Comparison of ENCODE assay signal across 19 cellular contexts in the genomic region with DNA sequence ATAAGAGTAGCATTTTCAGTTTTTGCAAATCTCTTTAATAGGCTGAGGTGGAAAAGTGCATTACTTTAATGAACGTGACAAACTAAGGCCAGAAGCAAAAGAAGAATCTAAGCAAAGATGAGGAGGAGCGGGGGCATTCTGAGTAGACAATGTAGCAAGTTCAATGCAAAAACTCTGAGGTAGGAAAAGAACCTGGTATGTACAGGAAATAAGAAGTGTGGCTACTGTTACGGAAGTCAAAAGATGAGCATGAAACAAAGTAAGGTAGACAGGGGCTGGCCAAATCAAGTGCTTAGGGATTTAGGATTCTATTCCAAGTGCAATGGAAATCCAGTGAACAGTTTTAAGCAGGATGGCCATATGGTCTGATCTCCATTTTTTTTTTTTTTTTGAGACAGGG.
DNase-seq lines count a peak whose midpoint lies in the region; ATAC-seq and TF ChIP-seq lines count a peak whose summit lies in the region.
"Had no signal": no experiment of that assay in that cellular context is flagged by ENCODE, and none has a peak within 500 bp of the region (broad histone marks: within the 10 kb centered on the region; RNA-seq: fewer than 3 reads in every experiment).

No MANE protein-coding gene starts in this region.

- peaks cover 22% of the 10 kb centered on the region for H3K4me1 ChIP-seq in CD8-positive, alpha-beta T cell (ENCODE audit: insufficient read depth, low read length)
- H3K4me1 ChIP-seq in naive thymus-derived CD4-positive, alpha-beta T cell (ENCODE audit: control insufficient read depth in 2 of 2, insufficient read depth in 2 of 2, low read length in 2 of 2), result peaks cover 12 to 20% of the 10 kb centered on the region in 2 donors

- intact Hi-C loops in CD8-positive, alpha-beta T cell (cut with DNase I, micrococcal nuclease), result no loop called here
- intact Hi-C loops in naive thymus-derived CD4-positive, alpha-beta T cell (cut with micrococcal nuclease), result no loop called here

- no peaks in the 10 kb centered on the region for H3K27me3 ChIP-seq in CD8-positive, alpha-beta T cell (ENCODE audit: insufficient read depth, low read length)
- no peaks in the 10 kb centered on the region for H3K27me3 ChIP-seq in naive thymus-derived CD4-positive, alpha-beta T cell (ENCODE audit: control insufficient read depth in 2 of 2, insufficient read depth in 2 of 2, low read length in 2 of 2)

- H3K9me3 Mint-ChIP-seq in CD8-positive, alpha-beta T cell, result peaks cover 3% of the 10 kb centered on the region
- H3K9me3 Mint-ChIP-seq in naive thymus-derived CD4-positive, alpha-beta T cell, result peaks cover 0 to 4% (median 0%) of the 10 kb centered on the region in 11 donors

- H3K4me1 Mint-ChIP-seq in CD8-positive, alpha-beta T cell (ENCODE audit: low read depth), result peaks cover 32% of the 10 kb centered on the region
- H3K4me1 Mint-ChIP-seq in T-helper 17 cell, result peaks cover 20% of the 10 kb centered on the region
- peaks cover 12 to 50% (median 41%) of the 10 kb centered on the region in 7 donors for H3K4me1 Mint-ChIP-seq in naive thymus-derived CD4-positive, alpha-beta T cell

- H3K4me3 ChIP-seq in CD8-positive, alpha-beta T cell (ENCODE audit: low read depth, low read length), result no peak overlapping the region
- H3K4me3 ChIP-seq in naive thymus-derived CD4-positive, alpha-beta T cell (ENCODE audit: low read length), result no peak overlapping the region
- H3K4me3 ChIP-seq: HAP-1 had no signal

- no peak for DNase-seq in CD8-positive, alpha-beta T cell
- DNase-seq in NCI-H524 (lab: John Stamatoyannopoulos, UW) (peak; percentile 44 to 86), T-helper 17 cell (no peak), SK-N-DZ (ENCODE audit: low spot score) (no peak), DMS53 treated with DMSO at 0.1 percent for 48 hours (lab: John Stamatoyannopoulos, UW; ENCODE audit: unreplicated experiment) (no peak)
- DNase-seq in naive thymus-derived CD4-positive, alpha-beta T cell, result peak in 3 of 9 donors; percentile 18 to 29 (median 24)
- DNase-seq: ACHN, C1 segment of cervical spinal cord, GDM1, MM.1S, NCI-H1092, NCI-H1436 treated with DMSO at 0.1 percent for 48 hours, NCI-H2029 treated with DMSO at 0.1 percent for 48 hours, NCI-H2171 treated with DMSO at 0.1 percent for 48 hours, NCI-H446, RPMI8226, SIG-M5 had no signal

- H3K4me3 Mint-ChIP-seq in CD8-positive, alpha-beta T cell, result no peak overlapping the region
- no peak overlapping the region for H3K4me3 Mint-ChIP-seq in T-helper 17 cell
- peak overlapping the region in 6 of 10 donors; percentile 20 to 60 (median 26) for H3K4me3 Mint-ChIP-seq in naive thymus-derived CD4-positive, alpha-beta T cell

- TF ChIP-seq CTCF in CD8-positive, alpha-beta T cell (IDR thresholded peaks at IDR 0.05), result no peak

- no peaks in the 10 kb centered on the region for H3K27me3 Mint-ChIP-seq in CD8-positive, alpha-beta T cell (ENCODE audit: low read depth)
- H3K27me3 Mint-ChIP-seq in T-helper 17 cell, result no peaks in the 10 kb centered on the region
- H3K27me3 Mint-ChIP-seq in naive thymus-derived CD4-positive, alpha-beta T cell, result no peaks in the 10 kb centered on the region

- peaks cover 17% of the 10 kb centered on the region for H3K36me3 Mint-ChIP-seq in CD8-positive, alpha-beta T cell
- peaks cover 2% of the 10 kb centered on the region for H3K36me3 Mint-ChIP-seq in T-helper 17 cell (ENCODE audit: low read depth)
- peaks cover 0 to 16% (median 4%) of the 10 kb centered on the region in 5 donors for H3K36me3 Mint-ChIP-seq in naive thymus-derived CD4-positive, alpha-beta T cell

- ATAC-seq in CD8-positive, alpha-beta T cell, result peak; percentile 26
- no peak for ATAC-seq in T-helper 17 cell
- peak; percentile 36 for ATAC-seq in naive thymus-derived CD4-positive, alpha-beta T cell
- no peak for ATAC-seq in HG02642 (IDR thresholded peaks at IDR 0.05; ENCODE audit: poor library complexity, unreplicated experiment)

- no peaks in the 10 kb centered on the region for H3K9me3 ChIP-seq in CD8-positive, alpha-beta T cell (ENCODE audit: low read length)
- H3K9me3 ChIP-seq in T-helper 17 cell (ENCODE audit: control insufficient read depth, low read length, poor library complexity, severe bottlenecking), result no peaks in the 10 kb centered on the region
- H3K9me3 ChIP-seq in naive thymus-derived CD4-positive, alpha-beta T cell (ENCODE audit: control insufficient read depth in 2 of 3, low read length in 3 of 3), result no peaks in the 10 kb centered on the region
- H3K9me3 ChIP-seq: HAP-1 had no signal

- H3K27ac ChIP-seq in CD8-positive, alpha-beta T cell (ENCODE audit: low read depth, low read length), result no peak overlapping the region
- no peak overlapping the region for H3K27ac ChIP-seq in naive thymus-derived CD4-positive, alpha-beta T cell (ENCODE audit: low read depth, low read length)

- peak overlapping the region; percentile 53 for H3K27ac Mint-ChIP-seq in CD8-positive, alpha-beta T cell
- H3K27ac Mint-ChIP-seq in T-helper 17 cell, result peak overlapping the region; percentile 21
- peak overlapping the region in 8 of 9 donors; percentile 33 to 88 (median 65) for H3K27ac Mint-ChIP-seq in naive thymus-derived CD4-positive, alpha-beta T cell

- POLR2A ChIA-PET in CD8-positive, alpha-beta T cell (lab: Charles Lee), result no interaction called here
- POLR2A ChIA-PET in naive thymus-derived CD4-positive, alpha-beta T cell (lab: Charles Lee), result interaction anchor here (0.7 kb wide), 1 partner anchor 12 kb away, joined by 3 read pairs; no protein-coding TSS in a partner anchor

- H3K36me3 ChIP-seq in CD8-positive, alpha-beta T cell (ENCODE audit: insufficient read depth, low read length), result no peaks in the 10 kb centered on the region
- no peaks in the 10 kb centered on the region for H3K36me3 ChIP-seq in naive thymus-derived CD4-positive, alpha-beta T cell (ENCODE audit: control insufficient read depth in 2 of 3, insufficient read depth in 3 of 3, low read length in 3 of 3)
- H3K36me3 ChIP-seq: HAP-1 had no signal

- CTCF ChIA-PET in CD8-positive, alpha-beta T cell (lab: Charles Lee), result no interaction called here
- CTCF ChIA-PET in naive thymus-derived CD4-positive, alpha-beta T cell (lab: Charles Lee), result no interaction called here

Comparison
In these comparisons a context has a peak if more than half of its experiments do, and no peak if none do; other contexts are left out.
1. ATAC-seq: peak in CD8-positive, alpha-beta T cell (single experiment) and naive thymus-derived CD4-positive, alpha-beta T cell (single experiment); none in T-helper 17 cell (single experiment) and HG02642 (single experiment).
2. DNase-seq: peak in NCI-H524 (2 of 2); none in CD8-positive, alpha-beta T cell (0 of 7), T-helper 17 cell (0 of 3), SK-N-DZ (single experiment) and DMS53 treated with DMSO at 0.1 percent for 48 hours (single experiment).
3. H3K4me3 Mint-ChIP-seq: peak in naive thymus-derived CD4-positive, alpha-beta T cell (6 of 10); none in CD8-positive, alpha-beta T cell (single experiment) and T-helper 17 cell (single experiment).
4. Peak in every context shown above with its lines, with median percentiles within 50 percentile points of each other: H3K27ac Mint-ChIP-seq.